37 cellular contexts compared by ENCODE assay signal in the genomic region with DNA sequence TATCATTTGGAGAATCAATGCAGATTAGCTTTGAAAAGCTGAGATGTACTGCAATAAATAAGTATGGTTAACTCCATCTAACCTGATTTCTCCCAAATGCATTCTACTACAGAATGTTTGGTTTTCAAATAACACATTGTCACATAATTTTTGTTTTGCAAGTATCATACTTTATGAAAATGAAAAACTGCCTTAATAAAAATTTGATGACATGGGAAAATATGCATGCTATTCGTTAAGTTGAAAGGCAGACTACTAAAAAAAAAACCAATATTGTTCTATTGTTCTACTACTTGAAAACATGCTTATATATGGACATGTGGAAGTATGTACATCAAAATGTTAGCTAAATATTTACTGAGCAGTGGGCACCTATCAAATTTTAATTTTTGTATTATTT.
"Had no signal": no experiment of that assay in that cellular context is flagged by ENCODE, and none has a peak within 500 bp of the region (broad histone marks: within the 10 kb centered on the region; RNA-seq: fewer than 3 reads in every experiment).

No MANE protein-coding gene starts in this region.

- FAIRE-seq: astrocyte, TTC549 had no signal

- H3K4me1 ChIP-seq: adrenal gland, body of pancreas, breast epithelium had no signal

- H3K9me3 Mint-ChIP-seq: activated B cell treated with CpG ODN at 0.5 μM for 24 hours; activated CD4-positive, alpha-beta T cell treated with anti-CD3 and anti-CD28 coated beads, Interleukin-2, amount 10 ng/mL, durations not matched to agents 24 days and 14 days; activated naive CD4-positive, alpha-beta T cell treated with anti-CD3 and anti-CD28 coated beads for 36 hours; activated T-helper 1 cell treated with anti-CD3 and anti-CD28 coated beads, Interleukin-12 subunit alpha, Interleukin-12 subunit beta, Interleukin-2, Interleukin-4 antibody, amounts not matched to agents 30 ng/mL and 10 ng/mL and 1 ng/mL, durations not matched to agents 14 hours and 24 hours and 36 hours; T-helper 1 cell treated with Interleukin-12 subunit alpha and Interleukin-12 subunit beta and Interleukin-4 antibody, amounts not matched to agents 30 μg/mL and 1 μg/mL, for 36 hours had no signal

- H3K36me3 ChIP-seq: adrenal gland, brain microvascular endothelial cell, breast epithelium had no signal

- H3K27me3 Mint-ChIP-seq: activated B cell treated with CpG ODN at 0.5 μM for 24 hours; activated CD4-positive, alpha-beta memory T cell treated with anti-CD3 and anti-CD28 coated beads for 36 hours; activated CD4-positive, alpha-beta T cell treated with anti-CD3 and anti-CD28 coated beads, Interleukin-2, amount 10 ng/mL, durations not matched to agents 24 days and 14 days; activated CD8-positive, alpha-beta T cell treated with anti-CD3 and anti-CD28 coated beads for 36 hours; activated naive CD8-positive, alpha-beta T cell treated with anti-CD3 and anti-CD28 coated beads for 36 hours; activated T-helper 17 cell treated with anti-CD3 and anti-CD28 coated beads, Interleukin-2, amount 50 U/mL, for 72 hours; central memory CD8-positive, alpha-beta T cell had no signal

- H3K36me3 Mint-ChIP-seq: activated CD4-positive, alpha-beta memory T cell treated with anti-CD3 and anti-CD28 coated beads for 36 hours; activated naive CD4-positive, alpha-beta T cell treated with anti-CD3 and anti-CD28 coated beads, Interleukin-2, amount 50 U/mL, for 72 hours; activated naive CD8-positive, alpha-beta T cell treated with anti-CD3 and anti-CD28 coated beads for 36 hours had no signal

- H3K27ac Mint-ChIP-seq: activated B cell treated with CpG ODN at 0.5 μM for 24 hours; activated CD4-positive, alpha-beta memory T cell treated with anti-CD3 and anti-CD28 coated beads for 36 hours; activated CD4-positive, alpha-beta T cell treated with anti-CD3 and anti-CD28 coated beads, Interleukin-2, amount 10 ng/mL, durations not matched to agents 24 days and 14 days; activated CD8-positive, alpha-beta T cell treated with anti-CD3 and anti-CD28 coated beads for 36 hours; activated naive CD4-positive, alpha-beta T cell treated with anti-CD3 and anti-CD28 coated beads for 36 hours; activated naive CD4-positive, alpha-beta T cell treated with anti-CD3 and anti-CD28 coated beads, Interleukin-2, amount 50 U/mL, for 72 hours; activated naive CD8-positive, alpha-beta T cell treated with anti-CD3 and anti-CD28 coated beads for 36 hours; activated T-cell treated with anti-CD3 and anti-CD28 coated beads, Interleukin-2, amount 50 U/mL, for 72 hours; activated T-helper 1 cell treated with anti-CD3 and anti-CD28 coated beads, Interleukin-12 subunit alpha, Interleukin-12 subunit beta, Interleukin-2, Interleukin-4 antibody, amounts not matched to agents 30 ng/mL and 10 ng/mL and 1 ng/mL, durations not matched to agents 14 hours and 24 hours and 36 hours; activated T-helper 17 cell treated with anti-CD3 and anti-CD28 coated beads, Interleukin-2, amount 50 U/mL, for 72 hours; T-helper 1 cell treated with Interleukin-12 subunit alpha and Interleukin-12 subunit beta and Interleukin-4 antibody, amounts not matched to agents 30 μg/mL and 1 μg/mL, for 36 hours; T-helper 2 cell treated with Interferon-gamma antibody and Interleukin-4, amounts not matched to agents 5 μg/mL and 100 μg/mL, for 36 hours had no signal

- H3K4me3 ChIP-seq: adrenal gland, body of pancreas, breast epithelium had no signal

- H3K27ac ChIP-seq: adrenal gland, body of pancreas, brain microvascular endothelial cell, breast epithelium, VCaP had no signal

- H3K4me3 Mint-ChIP-seq: activated B cell treated with CpG ODN at 0.5 μM for 24 hours; activated CD4-positive, alpha-beta memory T cell treated with anti-CD3 and anti-CD28 coated beads for 36 hours; activated CD4-positive, alpha-beta T cell treated with anti-CD3 and anti-CD28 coated beads, Interleukin-2, amount 10 ng/mL, durations not matched to agents 24 days and 14 days; activated CD8-positive, alpha-beta T cell treated with anti-CD3 and anti-CD28 coated beads for 36 hours; activated naive CD4-positive, alpha-beta T cell treated with anti-CD3 and anti-CD28 coated beads for 36 hours; activated naive CD8-positive, alpha-beta T cell treated with anti-CD3 and anti-CD28 coated beads for 36 hours; activated T-cell treated with anti-CD3 and anti-CD28 coated beads, Interleukin-2, amount 50 U/mL, for 4 hours; activated T-cell treated with anti-CD3 and anti-CD28 coated beads, Interleukin-2, amount 50 U/mL, for 72 hours; activated T-helper 1 cell treated with anti-CD3 and anti-CD28 coated beads, Interleukin-12 subunit alpha, Interleukin-12 subunit beta, Interleukin-2, Interleukin-4 antibody, amounts not matched to agents 30 ng/mL and 10 ng/mL and 1 ng/mL, durations not matched to agents 14 hours and 24 hours and 36 hours; activated T-helper 17 cell treated with anti-CD3 and anti-CD28 coated beads, Interleukin-2, amount 50 U/mL, for 72 hours; central memory CD8-positive, alpha-beta T cell; T-helper 1 cell treated with Interleukin-12 subunit alpha and Interleukin-12 subunit beta and Interleukin-4 antibody, amounts not matched to agents 30 μg/mL and 1 μg/mL, for 36 hours; T-helper 2 cell treated with Interferon-gamma antibody and Interleukin-4, amounts not matched to agents 5 μg/mL and 100 μg/mL, for 36 hours had no signal

- H3K4me1 Mint-ChIP-seq: activated B cell treated with CpG ODN at 0.5 μM for 24 hours; activated CD4-positive, alpha-beta T cell treated with anti-CD3 and anti-CD28 coated beads, Interleukin-2, amount 10 ng/mL, durations not matched to agents 24 days and 14 days; activated naive CD8-positive, alpha-beta T cell treated with anti-CD3 and anti-CD28 coated beads for 36 hours; activated T-helper 17 cell treated with anti-CD3 and anti-CD28 coated beads, Interleukin-2, amount 50 U/mL, for 72 hours; central memory CD8-positive, alpha-beta T cell had no signal

- DNase-seq: activated B cell treated with CpG ODN at 0.5 μM for 24 hours; activated CD4-positive, alpha-beta memory T cell treated with anti-CD3 and anti-CD28 coated beads for 36 hours; activated CD4-positive, alpha-beta T cell treated with anti-CD3 and anti-CD28 coated beads for 4 hours; activated CD4-positive, alpha-beta T cell treated with anti-CD3 and anti-CD28 coated beads, Interleukin-2, amount 10 ng/mL, durations not matched to agents 24 days and 14 days; activated CD4-positive, alpha-beta T cell treated with anti-CD3 and anti-CD28 coated beads, Interleukin-2, amount 50 U/mL, for 1 hour; activated CD4-positive, alpha-beta T cell treated with anti-CD3 and anti-CD28 coated beads, Interleukin-2, amount 50 U/mL, for 4 hours; activated CD4-positive, CD25-positive, alpha-beta regulatory T cell treated with anti-CD3 and anti-CD28 coated beads, Interleukin-2, amount 50 U/mL, for 72 hours; activated CD8-positive, alpha-beta memory T cell treated with anti-CD3 and anti-CD28 coated beads, Interleukin-2, amount 50 U/mL, for 4 hours; activated CD8-positive, alpha-beta T cell treated with anti-CD3 and anti-CD28 coated beads for 36 hours; activated effector memory CD4-positive, alpha-beta T cell treated with anti-CD3 and anti-CD28 coated beads, Interleukin-2, amount 50 U/mL, for 16 hours; activated gamma-delta T cell treated with Interleukin-2 at 50 U/mL for 16 hours; activated naive CD4-positive, alpha-beta T cell; activated naive CD4-positive, alpha-beta T cell treated with anti-CD3 and anti-CD28 coated beads for 36 hours; activated naive CD4-positive, alpha-beta T cell treated with anti-CD3 and anti-CD28 coated beads, Interleukin-2, amount 50 U/mL, for 16 hours; activated naive CD8-positive, alpha-beta T cell treated with anti-CD3 and anti-CD28 coated beads for 36 hours; activated T-cell treated with anti-CD3 and anti-CD28 coated beads for 4 hours; activated T-cell treated with anti-CD3 and anti-CD28 coated beads, Interleukin-2, amount 50 U/mL, for 1 hour; activated T-cell treated with anti-CD3 and anti-CD28 coated beads, Interleukin-2, amount 50 U/mL, for 4 hours; activated T-cell treated with anti-CD3 and anti-CD28 coated beads, Interleukin-2, amount 50 U/mL, for 72 hours; adrenal gland; amniotic stem cell; aorta; body of pancreas; brain microvascular endothelial cell; cerebellar nuclear complex; T-helper 2 cell; T-helper 9 cell had no signal

- H3K27me3 ChIP-seq: adrenal gland, body of pancreas, brain microvascular endothelial cell, breast epithelium had no signal

- H3K9me3 ChIP-seq: adrenal gland, body of pancreas, breast epithelium had no signal

- ATAC-seq: activated CD8-positive, alpha-beta T cell treated with anti-CD3 and anti-CD28 coated beads for 36 hours; activated naive CD4-positive, alpha-beta T cell treated with anti-CD3 and anti-CD28 coated beads, Interleukin-2, amount 50 U/mL, for 72 hours; activated T-cell treated with anti-CD3 and anti-CD28 coated beads, Interleukin-2, amount 50 U/mL, for 4 hours; activated T-cell treated with anti-CD3 and anti-CD28 coated beads, Interleukin-2, amount 50 U/mL, for 72 hours; activated T-helper 17 cell treated with anti-CD3 and anti-CD28 coated beads, Interleukin-2, amount 50 U/mL, for 72 hours; body of pancreas had no signal
